In genomic region chr16:30352488-30353401, GRCh38 we compare ENCODE assay signal across 1 cellular context.
A peak's percentile ranks its signal among the peaks of the same experiment; 100 is the strongest.
TF ChIP-seq lines count a peak whose summit lies in the region.

No MANE protein-coding gene starts in this region.

TF ChIP-seq in HepG2, 621 proteins besides CTCF, POLR2A, EP300 and RAD21 (continued from another document and continues in another):
- TF ChIP-seq, protein P1, sequence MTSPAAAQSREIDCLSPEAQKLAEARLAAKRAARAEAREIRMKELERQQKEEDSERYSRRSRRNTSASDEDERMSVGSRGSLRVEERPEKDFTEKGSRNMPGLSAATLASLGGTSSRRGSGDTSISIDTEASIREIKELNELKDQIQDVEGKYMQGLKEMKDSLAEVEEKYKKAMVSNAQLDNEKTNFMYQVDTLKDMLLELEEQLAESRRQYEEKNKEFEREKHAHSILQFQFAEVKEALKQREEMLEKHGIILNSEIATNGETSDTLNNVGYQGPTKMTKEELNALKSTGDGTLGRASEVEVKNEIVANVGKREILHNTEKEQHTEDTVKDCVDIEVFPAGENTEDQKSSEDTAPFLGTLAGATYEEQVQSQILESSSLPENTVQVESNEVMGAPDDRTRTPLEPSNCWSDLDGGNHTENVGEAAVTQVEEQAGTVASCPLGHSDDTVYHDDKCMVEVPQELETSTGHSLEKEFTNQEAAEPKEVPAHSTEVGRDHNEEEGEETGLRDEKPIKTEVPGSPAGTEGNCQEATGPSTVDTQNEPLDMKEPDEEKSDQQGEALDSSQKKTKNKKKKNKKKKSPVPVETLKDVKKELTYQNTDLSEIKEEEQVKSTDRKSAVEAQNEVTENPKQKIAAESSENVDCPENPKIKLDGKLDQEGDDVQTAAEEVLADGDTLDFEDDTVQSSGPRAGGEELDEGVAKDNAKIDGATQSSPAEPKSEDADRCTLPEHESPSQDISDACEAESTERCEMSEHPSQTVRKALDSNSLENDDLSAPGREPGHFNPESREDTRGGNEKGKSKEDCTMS (CRISPR knock-in tag; conservative IDR thresholded peaks at IDR 0.05): no peak
- peak; percentile 36; the same call in 1 of the 2 replicates for TF ChIP-seq PHF21A (CRISPR knock-in tag; IDR thresholded peaks at IDR 0.05)
- no peak for TF ChIP-seq ZC3H4 (CRISPR knock-in tag; IDR thresholded peaks at IDR 0.05; ENCODE audit: borderline replicate concordance)
- TF ChIP-seq ZNF644 (CRISPR knock-in tag; IDR thresholded peaks at IDR 0.05; ENCODE audit: low read depth): no peak
- no peak for TF ChIP-seq GATAD1 (CRISPR knock-in tag; IDR thresholded peaks at IDR 0.05)
- no peak for TF ChIP-seq POLR2AphosphoS2 (IDR thresholded peaks at IDR 0.05; ENCODE audit: low read depth, low read length)
- no peak for TF ChIP-seq IKZF4 (CRISPR knock-in tag; IDR thresholded peaks at IDR 0.05; ENCODE audit: borderline replicate concordance, low read depth, not compliant biosample characterization)
- no peak for TF ChIP-seq ZNF713 (CRISPR knock-in tag; IDR thresholded peaks at IDR 0.05)
- TF ChIP-seq KDM5A (IDR thresholded peaks at IDR 0.05; ENCODE audit: borderline replicate concordance, low read length): no peak
- no peak for TF ChIP-seq ZNF556 (CRISPR knock-in tag; IDR thresholded peaks at IDR 0.05; ENCODE audit: borderline replicate concordance)
- no peak for TF ChIP-seq ZIK1 (CRISPR knock-in tag; IDR thresholded peaks at IDR 0.05; ENCODE audit: borderline replicate concordance, low read depth)
- TF ChIP-seq HOXA3 (CRISPR knock-in tag; IDR thresholded peaks at IDR 0.05): no peak; the same call in 1 of the 2 replicates
- no peak for TF ChIP-seq ZNF589 (CRISPR knock-in tag; conservative IDR thresholded peaks at IDR 0.05)
- TF ChIP-seq SRF (IDR thresholded peaks at IDR 0.05; ENCODE audit: low read depth, low read length): no peak
- no peak for TF ChIP-seq CREB1 (IDR thresholded peaks at IDR 0.05)
- TF ChIP-seq CREB1 (CRISPR knock-in tag; IDR thresholded peaks at IDR 0.05): no peak
- no peak for TF ChIP-seq ZNF780A (CRISPR knock-in tag; IDR thresholded peaks at IDR 0.05)
- TF ChIP-seq ZNF790 (CRISPR knock-in tag; IDR thresholded peaks at IDR 0.05; ENCODE audit: borderline replicate concordance): no peak
- no peak for TF ChIP-seq CCDC6 (CRISPR knock-in tag; IDR thresholded peaks at IDR 0.05)
- no peak for TF ChIP-seq KMT2B (CRISPR knock-in tag; IDR thresholded peaks at IDR 0.05)
- no peak for TF ChIP-seq ZNF432 (CRISPR knock-in tag; IDR thresholded peaks at IDR 0.05; ENCODE audit: borderline replicate concordance)
- no peak for TF ChIP-seq DNMT1 (CRISPR knock-in tag; IDR thresholded peaks at IDR 0.05)
- TF ChIP-seq ZNF552 (CRISPR knock-in tag; IDR thresholded peaks at IDR 0.05; ENCODE audit: borderline replicate concordance): no peak
- TF ChIP-seq, protein P2, sequence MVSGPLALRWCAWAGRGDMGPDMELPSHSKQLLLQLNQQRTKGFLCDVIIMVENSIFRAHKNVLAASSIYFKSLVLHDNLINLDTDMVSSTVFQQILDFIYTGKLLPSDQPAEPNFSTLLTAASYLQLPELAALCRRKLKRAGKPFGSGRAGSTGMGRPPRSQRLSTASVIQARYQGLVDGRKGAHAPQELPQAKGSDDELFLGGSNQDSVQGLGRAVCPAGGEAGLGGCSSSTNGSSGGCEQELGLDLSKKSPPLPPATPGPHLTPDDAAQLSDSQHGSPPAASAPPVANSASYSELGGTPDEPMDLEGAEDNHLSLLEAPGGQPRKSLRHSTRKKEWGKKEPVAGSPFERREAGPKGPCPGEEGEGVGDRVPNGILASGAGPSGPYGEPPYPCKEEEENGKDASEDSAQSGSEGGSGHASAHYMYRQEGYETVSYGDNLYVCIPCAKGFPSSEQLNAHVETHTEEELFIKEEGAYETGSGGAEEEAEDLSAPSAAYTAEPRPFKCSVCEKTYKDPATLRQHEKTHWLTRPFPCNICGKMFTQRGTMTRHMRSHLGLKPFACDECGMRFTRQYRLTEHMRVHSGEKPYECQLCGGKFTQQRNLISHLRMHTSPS (CRISPR knock-in tag; IDR thresholded peaks at IDR 0.05; ENCODE audit: low read depth): no peak
- TF ChIP-seq ZBTB1 (CRISPR knock-in tag; IDR thresholded peaks at IDR 0.05; ENCODE audit: borderline replicate concordance): no peak
- TF ChIP-seq ARNTL (CRISPR knock-in tag; IDR thresholded peaks at IDR 0.05): no peak
- TF ChIP-seq RFX5 (IDR thresholded peaks at IDR 0.05; ENCODE audit: low read depth, low read length): no peak
- peak; percentile 40 for TF ChIP-seq TEAD3 (CRISPR knock-in tag; optimal IDR thresholded peaks at IDR 0.05; ENCODE audit: borderline replicate concordance)
- no peak for TF ChIP-seq ZNF12 (CRISPR knock-in tag; IDR thresholded peaks at IDR 0.05)
- TF ChIP-seq POGZ (CRISPR knock-in tag; IDR thresholded peaks at IDR 0.05): no peak
- no peak for TF ChIP-seq DPF2 (CRISPR knock-in tag; IDR thresholded peaks at IDR 0.05; ENCODE audit: borderline replicate concordance, low read depth)
- TF ChIP-seq RFX1 (IDR thresholded peaks at IDR 0.05): no peak
- TF ChIP-seq CHD2 (IDR thresholded peaks at IDR 0.05; ENCODE audit: low read depth, low read length): no peak
- no peak for TF ChIP-seq SNAI1 (CRISPR knock-in tag; IDR thresholded peaks at IDR 0.05; ENCODE audit: borderline replicate concordance)
- no peak for TF ChIP-seq ZFP62 (CRISPR knock-in tag; IDR thresholded peaks at IDR 0.05)
- TF ChIP-seq, protein P3, sequence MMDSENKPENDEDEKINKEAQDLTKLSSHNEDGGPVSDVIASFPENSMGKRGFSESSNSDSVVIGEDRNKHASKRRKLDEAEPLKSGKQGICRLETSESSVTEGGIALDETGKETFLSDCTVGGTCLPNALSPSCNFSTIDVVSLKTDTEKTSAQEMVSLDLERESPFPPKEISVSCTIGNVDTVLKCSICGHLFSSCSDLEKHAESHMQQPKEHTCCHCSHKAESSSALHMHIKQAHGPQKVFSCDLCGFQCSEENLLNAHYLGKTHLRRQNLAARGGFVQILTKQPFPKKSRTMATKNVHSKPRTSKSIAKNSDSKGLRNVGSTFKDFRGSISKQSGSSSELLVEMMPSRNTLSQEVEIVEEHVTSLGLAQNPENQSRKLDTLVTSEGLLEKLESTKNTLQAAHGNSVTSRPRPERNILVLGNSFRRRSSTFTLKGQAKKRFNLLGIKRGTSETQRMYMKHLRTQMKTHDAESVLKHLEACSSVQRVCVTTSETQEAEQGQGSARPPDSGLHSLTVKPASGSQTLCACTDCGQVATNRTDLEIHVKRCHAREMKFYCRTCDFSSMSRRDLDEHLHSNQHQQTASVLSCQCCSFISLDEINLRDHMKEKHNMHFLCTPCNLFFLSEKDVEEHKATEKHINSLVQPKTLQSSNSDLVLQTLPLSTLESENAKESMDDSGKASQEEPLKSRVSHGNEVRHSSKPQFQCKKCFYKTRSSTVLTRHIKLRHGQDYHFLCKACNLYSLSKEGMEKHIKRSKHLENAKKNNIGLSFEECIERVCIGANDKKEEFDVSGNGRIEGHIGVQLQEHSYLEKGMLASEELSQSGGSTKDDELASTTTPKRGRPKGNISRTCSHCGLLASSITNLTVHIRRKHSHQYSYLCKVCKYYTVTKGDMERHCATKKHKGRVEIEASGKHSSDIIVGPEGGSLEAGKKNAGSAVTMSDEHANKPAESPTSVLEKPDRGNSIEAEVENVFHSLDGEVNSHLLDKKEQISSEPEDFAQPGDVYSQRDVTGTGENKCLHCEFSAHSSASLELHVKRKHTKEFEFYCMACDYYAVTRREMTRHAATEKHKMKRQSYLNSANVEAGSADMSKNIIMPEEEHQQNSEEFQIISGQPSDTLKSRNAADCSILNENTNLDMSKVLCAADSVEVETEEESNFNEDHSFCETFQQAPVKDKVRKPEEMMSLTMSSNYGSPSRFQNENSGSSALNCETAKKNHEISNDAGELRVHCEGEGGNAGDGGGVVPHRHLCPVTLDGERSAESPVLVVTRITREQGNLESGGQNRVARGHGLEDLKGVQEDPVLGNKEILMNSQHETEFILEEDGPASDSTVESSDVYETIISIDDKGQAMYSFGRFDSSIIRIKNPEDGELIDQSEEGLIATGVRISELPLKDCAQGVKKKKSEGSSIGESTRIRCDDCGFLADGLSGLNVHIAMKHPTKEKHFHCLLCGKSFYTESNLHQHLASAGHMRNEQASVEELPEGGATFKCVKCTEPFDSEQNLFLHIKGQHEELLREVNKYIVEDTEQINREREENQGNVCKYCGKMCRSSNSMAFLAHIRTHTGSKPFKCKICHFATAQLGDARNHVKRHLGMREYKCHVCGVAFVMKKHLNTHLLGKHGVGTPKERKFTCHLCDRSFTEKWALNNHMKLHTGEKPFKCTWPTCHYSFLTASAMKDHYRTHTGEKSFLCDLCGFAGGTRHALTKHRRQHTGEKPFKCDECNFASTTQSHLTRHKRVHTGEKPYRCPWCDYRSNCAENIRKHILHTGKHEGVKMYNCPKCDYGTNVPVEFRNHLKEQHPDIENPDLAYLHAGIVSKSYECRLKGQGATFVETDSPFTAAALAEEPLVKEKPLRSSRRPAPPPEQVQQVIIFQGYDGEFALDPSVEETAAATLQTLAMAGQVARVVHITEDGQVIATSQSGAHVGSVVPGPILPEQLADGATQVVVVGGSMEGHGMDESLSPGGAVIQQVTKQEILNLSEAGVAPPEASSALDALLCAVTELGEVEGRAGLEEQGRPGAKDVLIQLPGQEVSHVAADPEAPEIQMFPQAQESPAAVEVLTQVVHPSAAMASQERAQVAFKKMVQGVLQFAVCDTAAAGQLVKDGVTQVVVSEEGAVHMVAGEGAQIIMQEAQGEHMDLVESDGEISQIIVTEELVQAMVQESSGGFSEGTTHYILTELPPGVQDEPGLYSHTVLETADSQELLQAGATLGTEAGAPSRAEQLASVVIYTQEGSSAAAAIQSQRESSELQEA (CRISPR knock-in tag; IDR thresholded peaks at IDR 0.05; ENCODE audit: not compliant biosample characterization): no peak
- TF ChIP-seq ZNF10 (CRISPR knock-in tag; IDR thresholded peaks at IDR 0.05; ENCODE audit: borderline replicate concordance, low read depth): no peak
- no peak for TF ChIP-seq ZSCAN22 (CRISPR knock-in tag; IDR thresholded peaks at IDR 0.05)
- TF ChIP-seq CAMTA2 (CRISPR knock-in tag; IDR thresholded peaks at IDR 0.05; ENCODE audit: borderline replicate concordance): no peak
- TF ChIP-seq CENPX (CRISPR knock-in tag; IDR thresholded peaks at IDR 0.05): no peak
- TF ChIP-seq ZNF550 (CRISPR knock-in tag; IDR thresholded peaks at IDR 0.05; ENCODE audit: borderline replicate concordance): no peak
- TF ChIP-seq ARNT (IDR thresholded peaks at IDR 0.05): no peak
- peak; percentile 53; the same call in 1 of the 2 replicates for TF ChIP-seq TOPORS (CRISPR knock-in tag; IDR thresholded peaks at IDR 0.05)
- TF ChIP-seq ZKSCAN8 (CRISPR knock-in tag; IDR thresholded peaks at IDR 0.05; ENCODE audit: borderline replicate concordance): no peak
- no peak for TF ChIP-seq PHF20 (CRISPR knock-in tag; IDR thresholded peaks at IDR 0.05)
- no peak for TF ChIP-seq ZBTB26 (CRISPR knock-in tag; IDR thresholded peaks at IDR 0.05; ENCODE audit: borderline replicate concordance)
- no peak for TF ChIP-seq ZNF276 (CRISPR knock-in tag; IDR thresholded peaks at IDR 0.05; ENCODE audit: low read depth)
- TF ChIP-seq SMC3 (IDR thresholded peaks at IDR 0.05; ENCODE audit: low read length): peak; percentile 34
- TF ChIP-seq, protein P4, sequence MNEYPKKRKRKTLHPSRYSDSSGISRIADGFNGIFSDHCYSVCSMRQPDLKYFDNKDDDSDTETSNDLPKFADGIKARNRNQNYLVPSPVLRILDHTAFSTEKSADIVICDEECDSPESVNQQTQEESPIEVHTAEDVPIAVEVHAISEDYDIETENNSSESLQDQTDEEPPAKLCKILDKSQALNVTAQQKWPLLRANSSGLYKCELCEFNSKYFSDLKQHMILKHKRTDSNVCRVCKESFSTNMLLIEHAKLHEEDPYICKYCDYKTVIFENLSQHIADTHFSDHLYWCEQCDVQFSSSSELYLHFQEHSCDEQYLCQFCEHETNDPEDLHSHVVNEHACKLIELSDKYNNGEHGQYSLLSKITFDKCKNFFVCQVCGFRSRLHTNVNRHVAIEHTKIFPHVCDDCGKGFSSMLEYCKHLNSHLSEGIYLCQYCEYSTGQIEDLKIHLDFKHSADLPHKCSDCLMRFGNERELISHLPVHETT (CRISPR knock-in tag; conservative IDR thresholded peaks at IDR 0.05): no peak
- no peak for TF ChIP-seq FOXP4 (CRISPR knock-in tag; IDR thresholded peaks at IDR 0.05)
